16 cellular contexts compared by ENCODE assay signal in the genomic region with DNA sequence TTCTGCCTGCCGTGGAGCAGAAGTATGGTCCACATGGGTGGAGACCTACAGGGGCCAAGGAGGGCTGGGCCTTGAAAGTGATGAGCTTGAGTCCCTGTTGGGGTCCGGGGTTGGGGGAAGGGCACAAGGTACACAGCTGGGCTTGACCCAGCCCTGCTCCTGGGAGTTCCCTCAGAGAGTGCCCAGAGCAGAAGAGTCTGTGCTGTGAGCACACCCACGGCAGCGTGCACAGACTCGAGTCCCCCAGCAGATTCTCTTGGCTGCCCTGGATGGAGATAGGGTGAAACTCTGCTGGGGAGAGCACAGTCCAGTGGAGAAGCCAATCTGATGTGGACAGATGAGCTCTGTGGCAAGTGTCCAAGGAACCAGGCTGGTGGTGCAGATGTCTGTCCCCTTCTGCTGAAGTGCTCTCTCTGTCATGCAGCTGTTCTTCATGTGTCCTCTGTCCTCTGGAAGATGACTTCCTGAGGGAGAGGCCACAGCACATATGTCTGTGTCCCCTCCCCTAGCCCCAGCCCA. TPM values are rescaled to one million over a fixed set of nuclear protein-coding genes. Genes with fewer than 3 reads are reported as not detected.
DNase-seq lines count a peak whose midpoint lies in the region; ATAC-seq, FAIRE-seq and TF ChIP-seq lines count a peak whose summit lies in the region.
"Had no signal": no experiment of that assay in that cellular context is flagged by ENCODE, and none has a peak within 500 bp of the region (broad histone marks: within the 10 kb centered on the region; RNA-seq: fewer than 3 reads in every experiment).

No MANE protein-coding gene starts in this region.

- H3F3A ChIP-seq in neural progenitor cell (ENCODE audit: low read depth) = no peaks in the 10 kb centered on the region

- no peak for TF ChIP-seq POLR2A in gastroesophageal sphincter (IDR thresholded peaks at IDR 0.05)

- H3K4me1 ChIP-seq in neural progenitor cell (peaks cover 8% of the 10 kb centered on the region), gastroesophageal sphincter (peaks cover 0 to 84% (median 21%) of the 10 kb centered on the region in 3 donors)
- H3K4me1 ChIP-seq: Caco-2 had no signal

- no peak overlapping the region for H3K4me2 ChIP-seq in neural progenitor cell
- H3K4me2 ChIP-seq: smooth muscle cell had no signal

- H3K27ac Mint-ChIP-seq in T-cell = peak overlapping the region; percentile 89 to 91
- H3K27ac Mint-ChIP-seq in immature natural killer cell = peak overlapping the region; percentile 84 to 96 (median 94)
- no peak overlapping the region for H3K27ac Mint-ChIP-seq in neural progenitor cell

- H3K36me3 Mint-ChIP-seq in T-cell (peaks cover 9% of the 10 kb centered on the region), immature natural killer cell (peaks cover 0 to 7% (median 3%) of the 10 kb centered on the region in 3 donors), neural progenitor cell (peaks cover 13% of the 10 kb centered on the region)

- POLR2A ChIA-PET in T-cell (lab: Charles Lee) = no interaction called here

- H4K20me1 ChIP-seq in neural progenitor cell (ENCODE audit: low read depth) = peaks cover 14% of the 10 kb centered on the region

- peaks cover 43% of the 10 kb centered on the region for H3K79me2 ChIP-seq in neural progenitor cell (ENCODE audit: low read depth)

- H3K9me3 ChIP-seq in neural progenitor cell (ENCODE audit: low read depth) (no peaks in the 10 kb centered on the region), gastroesophageal sphincter (no peaks in the 10 kb centered on the region)
- H3K9me3 ChIP-seq: adrenal gland, Caco-2 had no signal

- H3K36me3 ChIP-seq in neural progenitor cell = no peaks in the 10 kb centered on the region
- H3K36me3 ChIP-seq in gastroesophageal sphincter = no peaks in the 10 kb centered on the region
- H3K36me3 ChIP-seq: adrenal gland had no signal

- CTCF ChIA-PET in T-cell (lab: Charles Lee) = interaction anchor here in 1 of 2 donors (0.6 kb wide), 1 partner anchor 21 kb away, joined by 3 read pairs; no protein-coding TSS in a partner anchor

- no peak overlapping the region for H3K9ac ChIP-seq in neural progenitor cell

- peak; percentile 30 for DNase-seq in NCI-H2171 treated with DMSO at 0.1 percent for 48 hours (lab: John Stamatoyannopoulos, UW)
- no peak for DNase-seq in NCI-H2171 (lab: John Stamatoyannopoulos, UW)
- no peak for DNase-seq in GM19239 (ENCODE audit: insufficient read length, low spot score)
- no peak for DNase-seq in T-cell
- DNase-seq in immature natural killer cell = no peak
- no peak for DNase-seq in neural progenitor cell (ENCODE audit: low spot score)
- DNase-seq: 8988T, Caco-2, NCI-H187, occipital lobe had no signal

- H3K4me3 Mint-ChIP-seq in T-cell (peak overlapping the region; percentile 31 to 67 (median 31)), immature natural killer cell (peak overlapping the region; percentile 74 to 88 (median 84)), neural progenitor cell (no peak overlapping the region)

- no peaks in the 10 kb centered on the region for H3K27me3 ChIP-seq in neural progenitor cell
- H3K27me3 ChIP-seq in gastroesophageal sphincter = no peaks in the 10 kb centered on the region
- H3K27me3 ChIP-seq: adrenal gland had no signal

- no peak for TF ChIP-seq EP300 in gastroesophageal sphincter (IDR thresholded peaks at IDR 0.05)

- no peak overlapping the region for H3K4me3 ChIP-seq in neural progenitor cell
- no peak overlapping the region for H3K4me3 ChIP-seq in gastroesophageal sphincter
- H3K4me3 ChIP-seq: adrenal gland, coronary artery, lung, smooth muscle cell had no signal

- H3K9me3 Mint-ChIP-seq in T-cell = no peaks in the 10 kb centered on the region
- no peaks in the 10 kb centered on the region for H3K9me3 Mint-ChIP-seq in immature natural killer cell
- H3K9me3 Mint-ChIP-seq in neural progenitor cell = no peaks in the 10 kb centered on the region

- no peak for TF ChIP-seq CTCF in neural progenitor cell (IDR thresholded peaks at IDR 0.05)
- TF ChIP-seq CTCF in gastroesophageal sphincter (IDR thresholded peaks at IDR 0.05) = no peak

- peaks cover 95% of the 10 kb centered on the region in 3 donors for H3K4me1 Mint-ChIP-seq in T-cell
- H3K4me1 Mint-ChIP-seq in immature natural killer cell = peaks cover 99% of the 10 kb centered on the region in 2 donors
- H3K4me1 Mint-ChIP-seq in neural progenitor cell = peaks cover 14% of the 10 kb centered on the region

- no peak overlapping the region for H3K27ac ChIP-seq in neural progenitor cell
- no peak overlapping the region for H3K27ac ChIP-seq in gastroesophageal sphincter
- H3K27ac ChIP-seq: adrenal gland, coronary artery had no signal

- peak; percentile 75 for FAIRE-seq in GM19239 (lab: Jason Lieb, UNC)

- no peak overlapping the region for H2AFZ ChIP-seq in neural progenitor cell (replicated peaks)

- H3K27me3 Mint-ChIP-seq in T-cell (no peaks in the 10 kb centered on the region), immature natural killer cell (ENCODE audit: low read depth in 3 of 3) (peaks cover 0 to 11% (median 7%) of the 10 kb centered on the region in 3 donors), neural progenitor cell (ENCODE audit: insufficient read depth, low read depth) (no peaks in the 10 kb centered on the region)

- no peak for ATAC-seq in T-cell (replicated peaks in 1 of 4)
- no peak for ATAC-seq in HG03280 (IDR thresholded peaks at IDR 0.05; ENCODE audit: unreplicated experiment)
- ATAC-seq in gastroesophageal sphincter = no peak

- no CpG with 5 or more reads among the region's 5 CpGs for WGBS in gastroesophageal sphincter (ENCODE audit: low coverage in 1 of 2), 2 donors

RNA-seq across cellular contexts. Expression of gene INPP4A, which starts 27.5 kb away (rescaled TPM):
- 100 to 1,000 TPM; 126 to 153 (median 136) TPM for total RNA-seq in T-cell
- polyA plus RNA-seq in immature natural killer cell = 100 to 1,000 TPM in 1 of 3 donors, 10 to 100 TPM in 2; 34.1 to 101 (median 35.0) TPM
- 34.2 and 35.1 TPM in 2 replicates for total RNA-seq in neural progenitor cell (ENCODE audit: low replicate concordance)
- total RNA-seq in gastroesophageal sphincter = 10 to 100 TPM; 30.2 to 45.1 (median 37.8) TPM
